ENCODE assay signal across 14 cellular contexts in the genomic region with DNA sequence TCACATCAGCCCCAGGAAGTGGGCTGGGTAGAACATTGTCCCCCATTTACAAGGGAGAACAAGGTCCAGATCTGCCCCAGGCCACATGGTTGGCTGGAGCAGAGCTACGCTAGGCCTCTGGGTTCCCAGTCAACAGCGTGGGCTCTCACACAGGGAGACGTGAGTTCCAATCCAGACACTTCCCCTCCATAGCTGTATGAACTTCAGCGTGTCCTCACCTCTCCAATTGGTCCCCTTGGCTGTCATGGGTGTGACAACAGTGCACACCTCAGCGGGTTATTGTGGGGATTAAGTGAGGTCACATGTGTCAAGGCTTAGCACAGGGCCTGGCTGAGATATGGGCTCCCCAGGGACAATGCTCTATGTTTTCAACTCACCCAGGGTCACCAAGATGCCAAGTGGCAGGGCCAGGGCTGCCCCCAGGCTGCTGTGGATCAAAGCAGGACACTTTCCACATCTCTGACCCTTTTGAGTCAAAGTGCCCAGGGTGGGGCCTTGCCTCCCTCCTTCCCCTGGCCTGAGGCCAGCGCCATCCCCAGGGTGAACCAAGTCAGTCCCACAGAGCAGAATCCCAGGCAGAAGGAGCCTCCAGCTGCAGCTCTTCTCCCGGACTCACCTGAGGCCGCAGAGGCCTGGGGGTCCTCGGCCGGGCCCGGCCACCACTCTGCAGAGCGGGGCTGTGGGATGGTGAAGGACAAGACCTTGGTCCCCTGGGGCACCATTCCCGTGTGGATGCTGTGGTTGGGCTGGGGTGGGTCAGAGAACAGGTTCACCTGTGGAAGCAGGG. TPM values are rescaled to one million over a fixed set of nuclear protein-coding genes. Genes with fewer than 3 reads are reported as not detected.
DNase-seq lines count a peak whose midpoint lies in the region; ATAC-seq and TF ChIP-seq lines count a peak whose summit lies in the region.
"Had no signal": no experiment of that assay in that cellular context is flagged by ENCODE, and none has a peak within 500 bp of the region (broad histone marks: within the 10 kb centered on the region; RNA-seq: fewer than 3 reads in every experiment).

No MANE protein-coding gene starts in this region.

- 86% methylated on average over 10 of the region's 13 CpGs for WGBS in mammary epithelial cell (ENCODE audit: low coverage, missing lambda C conversion rate)

- H2AFZ ChIP-seq in mammary epithelial cell (ENCODE audit: low read depth, low read length) = no peak overlapping the region

- in situ Hi-C loops in mammary epithelial cell (cut with MboI; ENCODE audit: low sequenced_read_pairs in 2 of 2) = no loop called here

- H3K9me3 ChIP-seq in breast epithelium (no peaks in the 10 kb centered on the region), mammary epithelial cell (replicated peaks; ENCODE audit: insufficient read depth, low read length) (no peaks in the 10 kb centered on the region), mucosa of rectum (ENCODE audit: control insufficient read depth in 2 of 2, low read length in 2 of 2) (no peaks in the 10 kb centered on the region), uterus (no peaks in the 10 kb centered on the region)
- H3K9me3 ChIP-seq: prostate gland, SK-N-SH had no signal

- H3K27ac ChIP-seq in breast epithelium = peak overlapping the region; percentile 54 to 67
- H3K27ac ChIP-seq in mammary epithelial cell (ENCODE audit: insufficient read depth, low read depth, low read length) = no peak overlapping the region
- H3K27ac ChIP-seq in mucosa of rectum (ENCODE audit: low read depth in 2 of 2, low read length in 2 of 2) = peak overlapping the region; percentile 65 to 77
- H3K27ac ChIP-seq in uterus = peak overlapping the region; percentile 62 to 83
- H3K27ac ChIP-seq: prostate gland had no signal

- peaks cover 0 to 12% of the 10 kb centered on the region in 2 donors for H3K4me1 ChIP-seq in breast epithelium
- H3K4me1 ChIP-seq in mammary epithelial cell (ENCODE audit: insufficient read depth, low read length) = peaks cover 29% of the 10 kb centered on the region
- peaks cover 27 to 43% of the 10 kb centered on the region in 2 donors for H3K4me1 ChIP-seq in mucosa of rectum (ENCODE audit: control insufficient read depth in 2 of 2, insufficient read depth in 2 of 2, low read length in 2 of 2)
- peaks cover under 1 to 17% of the 10 kb centered on the region in 2 donors for H3K4me1 ChIP-seq in uterus
- H3K4me1 ChIP-seq: prostate gland had no signal

- no TSS peak for BruUV-seq in mammary epithelial cell (replicated peaks; lab: Mats Ljungman, UMichigan)

- ATAC-seq in activated naive CD4-positive, alpha-beta T cell treated with anti-CD3 and anti-CD28 coated beads, Interleukin-2, amount 50 U/mL, for 72 hours = no peak
- ATAC-seq in Right ventricle myocardium superior (ENCODE audit: poor library complexity) = no peak
- no peak for ATAC-seq in HG03354 (IDR thresholded peaks at IDR 0.05; ENCODE audit: poor library complexity, severe bottlenecking, unreplicated experiment)
- ATAC-seq in HG03175 (IDR thresholded peaks at IDR 0.05; ENCODE audit: unreplicated experiment) = no peak
- ATAC-seq: left cardiac atrium had no signal

- peaks cover 46 to 65% of the 10 kb centered on the region in 2 donors for H3K36me3 Mint-ChIP-seq in activated naive CD4-positive, alpha-beta T cell treated with anti-CD3 and anti-CD28 coated beads, Interleukin-2, amount 50 U/mL, for 72 hours

- no peaks in the 10 kb centered on the region for H4K20me1 ChIP-seq in mammary epithelial cell (ENCODE audit: insufficient read depth, low read length)

- DNase-seq in breast epithelium (ENCODE audit: low spot score in 2 of 2) (no peak), mammary epithelial cell (no peak), uterus (no peak), Right ventricle myocardium superior (no peak)
- no peak for DNase-seq in activated naive CD4-positive, alpha-beta T cell treated with anti-CD3 and anti-CD28 coated beads, Interleukin-2, amount 50 U/mL, for 72 hours (ENCODE audit: low spot score in 2 of 2)
- DNase-seq: left cardiac atrium, SK-N-SH had no signal

- no peaks in the 10 kb centered on the region for H3K79me2 ChIP-seq in mammary epithelial cell (ENCODE audit: insufficient read depth, low read length)

- no peak for TF ChIP-seq CTCF in breast epithelium (IDR thresholded peaks at IDR 0.05)
- no peak for TF ChIP-seq CTCF in mammary epithelial cell (conservative IDR thresholded peaks at IDR 0.05 in 1 of 2, IDR thresholded peaks at IDR 0.05 in 1 of 2; ENCODE audit: extremely low read depth in 1 of 2, insufficient read depth in 1 of 2, low read depth in 1 of 2, low read length in 2 of 2)
- TF ChIP-seq CTCF in uterus (IDR thresholded peaks at IDR 0.05) = no peak

- H3K9me3 Mint-ChIP-seq in activated naive CD4-positive, alpha-beta T cell treated with anti-CD3 and anti-CD28 coated beads, Interleukin-2, amount 50 U/mL, for 72 hours = peaks cover 0 to 5% of the 10 kb centered on the region in 2 donors

- CTCF ChIA-PET in mammary epithelial cell (lab: Charles Lee; ENCODE audit: low non-redundant PET) = no interaction called here

- H3K4me2 ChIP-seq in mammary epithelial cell (ENCODE audit: insufficient read depth, low read depth, low read length) = no peak overlapping the region
- H3K4me2 ChIP-seq: SK-N-SH had no signal

- H3K27me3 ChIP-seq in breast epithelium (no peaks in the 10 kb centered on the region), mammary epithelial cell (ENCODE audit: insufficient read depth, low read length) (no peaks in the 10 kb centered on the region), mucosa of rectum (ENCODE audit: control insufficient read depth in 2 of 2, insufficient read depth in 2 of 2, low read length in 2 of 2) (no peaks in the 10 kb centered on the region), uterus (no peaks in the 10 kb centered on the region)

- no peak overlapping the region for H3K9ac ChIP-seq in mammary epithelial cell (ENCODE audit: insufficient read depth, low read length)
- H3K9ac ChIP-seq in mucosa of rectum (ENCODE audit: low read depth in 1 of 2, low read length in 2 of 2) = peak overlapping the region in 1 of 2 donors; percentile 66
- H3K9ac ChIP-seq: SK-N-SH had no signal

- H3K4me3 ChIP-seq in breast epithelium (no peak overlapping the region), mammary epithelial cell (replicated peaks in 1 of 3; ENCODE audit: insufficient read depth in 1 of 3, low read depth in 2 of 3, low read length in 3 of 3) (no peak overlapping the region), mucosa of rectum (ENCODE audit: low read length in 2 of 2) (no peak overlapping the region), uterus (no peak overlapping the region)
- H3K4me3 ChIP-seq: prostate gland had no signal

- intact Hi-C loops in breast epithelium (cut with DNase I; ENCODE audit: low total_unique reads) = no loop called here
- intact Hi-C loops in mammary epithelial cell (cut with micrococcal nuclease) = no loop called here
- intact Hi-C loops in uterus (cut with DNase I; ENCODE audit: low total_unique reads) = no loop called here
- intact Hi-C loops in Right ventricle myocardium superior (cut with DNase I) = no loop called here

- H3K36me3 ChIP-seq in breast epithelium (no peaks in the 10 kb centered on the region), mammary epithelial cell (ENCODE audit: insufficient read depth, low read length) (no peaks in the 10 kb centered on the region), mucosa of rectum (ENCODE audit: control insufficient read depth in 2 of 2, insufficient read depth in 2 of 2, low read length in 2 of 2) (peaks cover 61 to 64% of the 10 kb centered on the region in 2 donors), uterus (no peaks in the 10 kb centered on the region)
- H3K36me3 ChIP-seq: prostate gland had no signal

- no peak for TF ChIP-seq POLR2A in breast epithelium (IDR thresholded peaks at IDR 0.05)
- no peak for TF ChIP-seq POLR2A in uterus (IDR thresholded peaks at IDR 0.05)

- peak overlapping the region; percentile 89 to 95 for H3K27ac Mint-ChIP-seq in activated naive CD4-positive, alpha-beta T cell treated with anti-CD3 and anti-CD28 coated beads, Interleukin-2, amount 50 U/mL, for 72 hours

- dilution Hi-C loops in mammary epithelial cell (cut with HindIII; ENCODE audit: low sequenced_read_pairs) = no loop called here

RNA-seq across cellular contexts. Expression of a gene that starts 19.8 kb away (rescaled TPM):
- 10 to 100 TPM; 20.1 to 52.0 (median 35.7) TPM for total RNA-seq in breast epithelium
- 1 to 10 TPM; 4.5 to 8.1 TPM for total RNA-seq in mammary epithelial cell
- 2.8 TPM for polyA plus RNA-seq in mammary epithelial cell
- 6.4 TPM for polyA minus RNA-seq in mammary epithelial cell
- total RNA-seq in activated naive CD4-positive, alpha-beta T cell treated with anti-CD3 and anti-CD28 coated beads, Interleukin-2, amount 50 U/mL, for 72 hours = 100 to 1,000 TPM; 165 to 174 TPM
- 100 to 1,000 TPM in 1 of 4 donors, 10 to 100 TPM in 3; 24.1 to 123 (median 34.3) TPM for total RNA-seq in uterus
- 4.6 TPM for total RNA-seq in Right ventricle myocardium superior

RNA-seq across cellular contexts. Expression of a gene that starts 38.3 kb away (rescaled TPM):
- 1 to 10 TPM in 2 of 3 donors, not detected in 1; 1.6 to 2.9 TPM for total RNA-seq in breast epithelium
- not detected for total RNA-seq in mammary epithelial cell
- not detected for polyA plus RNA-seq in mammary epithelial cell
- not detected for polyA minus RNA-seq in mammary epithelial cell
- total RNA-seq in activated naive CD4-positive, alpha-beta T cell treated with anti-CD3 and anti-CD28 coated beads, Interleukin-2, amount 50 U/mL, for 72 hours = not detected
- total RNA-seq in uterus = 1 to 10 TPM in 1 of 4 donors, not detected in 3; 1.2 TPM
- not detected for total RNA-seq in Right ventricle myocardium superior
- total RNA-seq: activated CD8-positive, alpha-beta memory T cell treated with anti-CD3 and anti-CD28 coated beads for 36 hours; M059J; NCI-H460 had no signal
- polyA plus RNA-seq: SK-N-SH had no signal

RNA-seq across cellular contexts. Expression of a gene that starts 45.1 kb away (rescaled TPM):
- total RNA-seq in breast epithelium (1 to 10 TPM in 1 of 3 donors, not detected in 2; 8.3 TPM), mammary epithelial cell (not detected), uterus (1 to 10 TPM in 2 of 4 donors, not detected in 2; 1.9 to 2.4 TPM), Right ventricle myocardium superior (1.2 TPM)
- not detected for polyA plus RNA-seq in mammary epithelial cell
- polyA minus RNA-seq in mammary epithelial cell = not detected
- total RNA-seq in activated naive CD4-positive, alpha-beta T cell treated with anti-CD3 and anti-CD28 coated beads, Interleukin-2, amount 50 U/mL, for 72 hours = not detected
- total RNA-seq: activated CD8-positive, alpha-beta memory T cell treated with anti-CD3 and anti-CD28 coated beads for 36 hours; NCI-H460; prostate gland had no signal
- polyA plus RNA-seq: SK-N-SH had no signal
